Comparison of ENCODE assay signal across 12 cellular contexts in genomic region chr2:203951366-203951902, GRCh38. TPM values are rescaled to one million over a fixed set of nuclear protein-coding genes. Genes with fewer than 3 reads are reported as not detected.
DNase-seq lines count a peak whose midpoint lies in the region; ATAC-seq and TF ChIP-seq lines count a peak whose summit lies in the region.
"Had no signal": no experiment of that assay in that cellular context is flagged by ENCODE, and none has a peak within 500 bp of the region (broad histone marks: within the 10 kb centered on the region; RNA-seq: fewer than 3 reads in every experiment).

No MANE protein-coding gene starts in this region.

- no peaks in the 10 kb centered on the region for H3K27me3 Mint-ChIP-seq in activated T-helper 2 cell treated with anti-CD3 and anti-CD28 coated beads, Interferon-gamma antibody, Interleukin-2, Interleukin-4, amounts not matched to agents 10 μg/mL and 5 μg/mL and 100 μg/mL, durations not matched to agents 14 hours and 24 hours and 36 hours (ENCODE audit: low read depth)

- H3K9me3 Mint-ChIP-seq in activated T-helper 2 cell treated with anti-CD3 and anti-CD28 coated beads, Interferon-gamma antibody, Interleukin-2, Interleukin-4, amounts not matched to agents 10 μg/mL and 5 μg/mL and 100 μg/mL, durations not matched to agents 14 hours and 24 hours and 36 hours = no peaks in the 10 kb centered on the region
- H3K9me3 Mint-ChIP-seq in stimulated activated effector memory CD8-positive, alpha-beta T cell treated with anti-CD3 and anti-CD28 coated beads, Interleukin-12 subunit alpha, Interleukin-12 subunit beta, amount 100 ng/mL, for 72 hours = no peaks in the 10 kb centered on the region

- H3K27me3 ChIP-seq in colonic mucosa = no peaks in the 10 kb centered on the region

- intact Hi-C loops in activated T-helper 2 cell treated with anti-CD3 and anti-CD28 coated beads, Interferon-gamma antibody, Interleukin-2, Interleukin-4, amounts not matched to agents 10 μg/mL and 5 μg/mL and 100 μg/mL, durations not matched to agents 14 hours and 24 hours and 36 hours (cut with micrococcal nuclease) = loop anchor here (1.0 kb wide), 4 partner anchors 10 to 68 kb away; no protein-coding TSS in a partner anchor
- intact Hi-C loops in colonic mucosa (cut with DNase I) = no loop called here

- peak overlapping the region; percentile 81 for H3K4me3 Mint-ChIP-seq in activated T-helper 2 cell treated with anti-CD3 and anti-CD28 coated beads, Interferon-gamma antibody, Interleukin-2, Interleukin-4, amounts not matched to agents 10 μg/mL and 5 μg/mL and 100 μg/mL, durations not matched to agents 14 hours and 24 hours and 36 hours (ENCODE audit: low read depth)
- peak overlapping the region; percentile 44 for H3K4me3 Mint-ChIP-seq in stimulated activated effector memory CD8-positive, alpha-beta T cell treated with anti-CD3 and anti-CD28 coated beads, Interleukin-12 subunit alpha, Interleukin-12 subunit beta, amount 100 ng/mL, for 72 hours

- DNase-seq in activated CD4-positive, alpha-beta T cell treated with anti-CD3 and anti-CD28 coated beads for 48 hours = peak; percentile 45
- DNase-seq in activated CD4-positive, alpha-beta T cell treated with anti-CD3 and anti-CD28 coated beads, Interleukin-2, amount 50 U/mL, for 4 hours = no peak
- peak; percentile 7 for DNase-seq in NB4 (ENCODE audit: low read depth)
- peak; percentile 40 for DNase-seq in activated T-helper 2 cell treated with anti-CD3 and anti-CD28 coated beads, Interferon-gamma antibody, Interleukin-2, Interleukin-4, amounts not matched to agents 10 μg/mL and 5 μg/mL and 100 μg/mL, durations not matched to agents 14 hours and 24 hours and 36 hours (ENCODE audit: low spot score)
- no peak for DNase-seq in stimulated activated effector memory CD8-positive, alpha-beta T cell treated with anti-CD3 and anti-CD28 coated beads, Interleukin-12 subunit alpha, Interleukin-12 subunit beta, amount 100 ng/mL, for 72 hours (ENCODE audit: low spot score in 2 of 2)
- no peak for DNase-seq in NK-92 treated with Interleukin-12 subunit alpha and Interleukin-12 subunit beta, amount 100 ng/mL, for 24 hours (lab: John Stamatoyannopoulos, UW)
- no peak for DNase-seq in colonic mucosa
- DNase-seq in NCI-H146 (lab: John Stamatoyannopoulos, UW) = no peak
- DNase-seq: NCI-H1092; stimulated activated CD4-positive, alpha-beta T cell treated with anti-CD3 and anti-CD28 coated beads, Interleukin-2, amount 100 ng/mL, for 48 hours had no signal

- H3K4me1 Mint-ChIP-seq in activated T-helper 2 cell treated with anti-CD3 and anti-CD28 coated beads, Interferon-gamma antibody, Interleukin-2, Interleukin-4, amounts not matched to agents 10 μg/mL and 5 μg/mL and 100 μg/mL, durations not matched to agents 14 hours and 24 hours and 36 hours (ENCODE audit: low read depth) = peaks cover 71% of the 10 kb centered on the region
- peaks cover 38% of the 10 kb centered on the region for H3K4me1 Mint-ChIP-seq in stimulated activated effector memory CD8-positive, alpha-beta T cell treated with anti-CD3 and anti-CD28 coated beads, Interleukin-12 subunit alpha, Interleukin-12 subunit beta, amount 100 ng/mL, for 72 hours

- H3K36me3 ChIP-seq in colonic mucosa = no peaks in the 10 kb centered on the region
- H3K36me3 ChIP-seq: neutrophil had no signal

- peaks cover 69% of the 10 kb centered on the region for H3K36me3 Mint-ChIP-seq in activated T-helper 2 cell treated with anti-CD3 and anti-CD28 coated beads, Interferon-gamma antibody, Interleukin-2, Interleukin-4, amounts not matched to agents 10 μg/mL and 5 μg/mL and 100 μg/mL, durations not matched to agents 14 hours and 24 hours and 36 hours (ENCODE audit: low read depth)
- peaks cover 100% of the 10 kb centered on the region for H3K36me3 Mint-ChIP-seq in stimulated activated effector memory CD8-positive, alpha-beta T cell treated with anti-CD3 and anti-CD28 coated beads, Interleukin-12 subunit alpha, Interleukin-12 subunit beta, amount 100 ng/mL, for 72 hours

- H3K4me3 ChIP-seq in NB4 (ENCODE audit: low read depth, low read length) = no peak overlapping the region
- H3K4me3 ChIP-seq in colonic mucosa = no peak overlapping the region

- no peaks in the 10 kb centered on the region for H3K4me1 ChIP-seq in colonic mucosa

- TF ChIP-seq CTCF in NB4 (IDR thresholded peaks at IDR 0.05; ENCODE audit: low read depth, low read length) = no peak
- no peak for TF ChIP-seq CTCF in colonic mucosa (IDR thresholded peaks at IDR 0.05)

- peak; percentile 57 for ATAC-seq in stimulated activated effector memory CD8-positive, alpha-beta T cell treated with anti-CD3 and anti-CD28 coated beads, Interleukin-12 subunit alpha, Interleukin-12 subunit beta, amount 100 ng/mL, for 72 hours
- ATAC-seq: Panc1 had no signal

- peak overlapping the region; percentile 81 for H3K27ac Mint-ChIP-seq in activated T-helper 2 cell treated with anti-CD3 and anti-CD28 coated beads, Interferon-gamma antibody, Interleukin-2, Interleukin-4, amounts not matched to agents 10 μg/mL and 5 μg/mL and 100 μg/mL, durations not matched to agents 14 hours and 24 hours and 36 hours
- H3K27ac Mint-ChIP-seq in stimulated activated effector memory CD8-positive, alpha-beta T cell treated with anti-CD3 and anti-CD28 coated beads, Interleukin-12 subunit alpha, Interleukin-12 subunit beta, amount 100 ng/mL, for 72 hours = peak overlapping the region; percentile 68

- H3K9ac ChIP-seq in colonic mucosa (ENCODE audit: low read depth in 2 of 2, low read length in 2 of 2) = no peak overlapping the region

- no peak overlapping the region for H3K27ac ChIP-seq in colonic mucosa
- H3K27ac ChIP-seq: neutrophil had no signal

- no peaks in the 10 kb centered on the region for H3K9me3 ChIP-seq in colonic mucosa
- H3K9me3 ChIP-seq: neutrophil had no signal

- no peak for TF ChIP-seq POLR2A in NB4 (IDR thresholded peaks at IDR 0.05; ENCODE audit: extremely low read depth, insufficient read length)

RNA-seq across cellular contexts. Expression of gene ICOS, which starts 14.9 kb away (rescaled TPM):
- total RNA-seq in activated T-helper 2 cell treated with anti-CD3 and anti-CD28 coated beads, Interferon-gamma antibody, Interleukin-2, Interleukin-4, amounts not matched to agents 10 μg/mL and 5 μg/mL and 100 μg/mL, durations not matched to agents 14 hours and 24 hours and 36 hours = 76.2 and 78.7 TPM in 2 replicates
- under 1 TPM; 0.32 to 0.69 TPM for total RNA-seq in colonic mucosa

Comparison
In these comparisons a context has a peak if more than half of its experiments do, and no peak if none do; other contexts are left out.
1. DNase-seq: peak in activated CD4-positive, alpha-beta T cell treated with anti-CD3 and anti-CD28 coated beads for 48 hours (single experiment), NB4 (single experiment) and activated T-helper 2 cell treated with anti-CD3 and anti-CD28 coated beads, Interferon-gamma antibody, Interleukin-2, Interleukin-4, amounts not matched to agents 10 μg/mL and 5 μg/mL and 100 μg/mL, durations not matched to agents 14 hours and 24 hours and 36 hours (single experiment); none in activated CD4-positive, alpha-beta T cell treated with anti-CD3 and anti-CD28 coated beads, Interleukin-2, amount 50 U/mL, for 4 hours (0 of 2), stimulated activated effector memory CD8-positive, alpha-beta T cell treated with anti-CD3 and anti-CD28 coated beads, Interleukin-12 subunit alpha, Interleukin-12 subunit beta, amount 100 ng/mL, for 72 hours (0 of 2), NK-92 treated with Interleukin-12 subunit alpha and Interleukin-12 subunit beta, amount 100 ng/mL, for 24 hours (single experiment), colonic mucosa (single experiment) and NCI-H146 (single experiment).
2. RNA of gene ICOS, which starts 14.9 kb away (total RNA-seq): 76.2 to 78.7 TPM in activated T-helper 2 cell treated with anti-CD3 and anti-CD28 coated beads, Interferon-gamma antibody, Interleukin-2, Interleukin-4, amounts not matched to agents 10 μg/mL and 5 μg/mL and 100 μg/mL, durations not matched to agents 14 hours and 24 hours and 36 hours; 0.32 to 0.69 TPM in colonic mucosa; every median in the first group is over 10 times any median in the second.